ENCODE assay signal across 8 cellular contexts in the genomic region with DNA sequence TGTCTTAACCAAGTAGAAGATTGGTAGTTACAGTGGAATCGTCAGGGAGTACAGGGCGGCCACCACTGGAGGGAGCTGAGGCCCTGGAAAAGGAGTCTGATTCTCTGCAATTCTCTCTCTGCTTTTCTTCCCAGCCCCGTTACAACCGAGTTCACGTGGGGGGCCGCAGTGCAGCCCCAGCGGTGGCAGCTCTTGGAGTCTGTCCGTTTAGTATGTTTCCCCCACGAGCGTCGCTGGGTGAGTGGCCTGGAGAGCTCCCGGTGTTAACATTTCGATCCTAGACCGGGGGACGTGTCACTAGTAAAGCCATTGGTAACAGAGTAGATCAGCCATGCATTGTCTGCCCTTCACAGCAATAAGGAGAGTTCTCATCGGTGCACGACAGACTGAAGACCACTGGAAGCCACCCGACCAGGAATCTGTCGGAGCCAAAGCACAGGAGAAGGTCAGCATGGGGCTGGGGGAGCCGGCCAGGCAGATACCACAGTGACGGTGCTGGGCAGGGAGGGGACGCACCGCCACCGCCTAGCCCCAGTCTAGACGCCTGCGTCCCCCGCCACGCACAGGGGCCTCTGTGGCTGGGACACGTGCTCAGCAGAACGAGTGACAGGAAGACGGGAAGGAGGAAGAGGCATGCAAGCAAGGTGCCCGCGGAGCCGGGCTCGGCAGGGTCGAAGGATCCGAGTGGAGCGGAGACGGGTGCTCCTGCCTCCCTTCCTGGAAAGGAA. TPM values are rescaled to one million over a fixed set of nuclear protein-coding genes. Genes with fewer than 3 reads are reported as not detected.
DNase-seq lines count a peak whose midpoint lies in the region; ATAC-seq and TF ChIP-seq lines count a peak whose summit lies in the region.

No MANE protein-coding gene starts in this region.

- no TSS peak for BruUV-seq in OCI-LY7 (replicated peaks; lab: Mats Ljungman, UMichigan)

- no peaks in the 10 kb centered on the region for H3K9me2 ChIP-seq in OCI-LY7 (ENCODE audit: insufficient read depth, low read length)

- H3K27me3 ChIP-seq in dorsolateral prefrontal cortex, result no peaks in the 10 kb centered on the region

- TF ChIP-seq CTCF in OCI-LY7 (conservative IDR thresholded peaks at IDR 0.05; ENCODE audit: low read length), result peak; percentile 77
- TF ChIP-seq CTCF in dorsolateral prefrontal cortex (IDR thresholded peaks at IDR 0.05 in 54 of 56, conservative IDR thresholded peaks at IDR 0.05 in 2 of 56; ENCODE audit: low read depth in 1 of 56, partially characterized antibody in 56 of 56), result peak in 55 of 56 donors; percentile 35 to 86 (median 70)
- peak; percentile 63 for TF ChIP-seq CTCF in progenitor cell of endocrine pancreas (IDR thresholded peaks at IDR 0.05; ENCODE audit: unreplicated experiment)

- no peak overlapping the region for H3K4me3 ChIP-seq in OCI-LY7 (ENCODE audit: low read depth, low read length, poor library complexity, severe bottlenecking)
- peak overlapping the region in 1 of 59 donors; percentile 15 for H3K4me3 ChIP-seq in dorsolateral prefrontal cortex

- no peaks in the 10 kb centered on the region for H3K27me3 Mint-ChIP-seq in T-helper 1 cell treated with Interleukin-12 subunit alpha and Interleukin-12 subunit beta and Interleukin-4 antibody, amounts not matched to agents 30 μg/mL and 1 μg/mL, for 36 hours (ENCODE audit: low read depth)
- no peaks in the 10 kb centered on the region for H3K27me3 Mint-ChIP-seq in progenitor cell of endocrine pancreas

- H3K9me3 ChIP-seq in OCI-LY7 (ENCODE audit: low read length), result no peaks in the 10 kb centered on the region

- no peaks in the 10 kb centered on the region for H3K79me2 ChIP-seq in OCI-LY7 (ENCODE audit: insufficient read depth, low read depth, low read length)

- ATAC-seq in left lobe of liver (no peak), GM18861 (IDR thresholded peaks at IDR 0.05; ENCODE audit: unreplicated experiment) (no peak)

- no peak overlapping the region for H2AFZ ChIP-seq in OCI-LY7 (ENCODE audit: low read length)

- peak overlapping the region; percentile 64 for H3K27ac Mint-ChIP-seq in T-helper 1 cell treated with Interleukin-12 subunit alpha and Interleukin-12 subunit beta and Interleukin-4 antibody, amounts not matched to agents 30 μg/mL and 1 μg/mL, for 36 hours
- H3K27ac Mint-ChIP-seq in progenitor cell of endocrine pancreas, result peak overlapping the region; percentile 79

- no peaks in the 10 kb centered on the region for H3K4me1 ChIP-seq in OCI-LY7 (ENCODE audit: insufficient read depth, low read length, poor library complexity, severe bottlenecking)

- intact Hi-C loops in OCI-LY7 (cut with micrococcal nuclease; ENCODE audit: unreplicated experiment) (no loop called here), dorsolateral prefrontal cortex (cut with DNase I) (loop anchor here (2.0 to 10.0 kb wide), 4 partner anchors 43 to 170 kb away; a partner anchor contains a TSS)

- no peaks in the 10 kb centered on the region for H4K20me1 ChIP-seq in OCI-LY7 (ENCODE audit: insufficient read depth, low read length)

- H3K4me2 ChIP-seq in OCI-LY7 (ENCODE audit: low read length), result no peak overlapping the region

- peaks cover 73% of the 10 kb centered on the region for H3K36me3 ChIP-seq in OCI-LY7 (ENCODE audit: insufficient read depth, low read length)

- H3K4me1 Mint-ChIP-seq in T-helper 1 cell treated with Interleukin-12 subunit alpha and Interleukin-12 subunit beta and Interleukin-4 antibody, amounts not matched to agents 30 μg/mL and 1 μg/mL, for 36 hours (ENCODE audit: low read depth), result peaks cover 12% of the 10 kb centered on the region
- H3K4me1 Mint-ChIP-seq in progenitor cell of endocrine pancreas (ENCODE audit: low read depth), result no peaks in the 10 kb centered on the region

- CTCF ChIA-PET in OCI-LY7 (lab: Charles Lee; ENCODE audit: unreplicated experiment), result no interaction called here

- no peak overlapping the region for H3K4me3 Mint-ChIP-seq in T-helper 1 cell treated with Interleukin-12 subunit alpha and Interleukin-12 subunit beta and Interleukin-4 antibody, amounts not matched to agents 30 μg/mL and 1 μg/mL, for 36 hours
- H3K4me3 Mint-ChIP-seq in progenitor cell of endocrine pancreas (ENCODE audit: low read depth), result no peak overlapping the region

- no peak for DNase-seq in T-helper 1 cell
- DNase-seq in OCI-LY7 (ENCODE audit: low spot score), result peak; percentile 29
- DNase-seq in dorsolateral prefrontal cortex, result peak in 9 of 10 donors; percentile 53 to 79 (median 72)
- DNase-seq in progenitor cell of endocrine pancreas (ENCODE audit: low spot score, unreplicated experiment), result no peak
- DNase-seq in left lobe of liver (ENCODE audit: low spot score), result no peak
- no peak for DNase-seq in activated gamma-delta T cell treated with Interleukin-2 at 50 U/mL for 16 hours

- POLR2A ChIA-PET in OCI-LY7 (lab: Charles Lee), result no interaction called here

- peaks cover 36% of the 10 kb centered on the region for H3K36me3 Mint-ChIP-seq in T-helper 1 cell treated with Interleukin-12 subunit alpha and Interleukin-12 subunit beta and Interleukin-4 antibody, amounts not matched to agents 30 μg/mL and 1 μg/mL, for 36 hours (ENCODE audit: low read depth)
- H3K36me3 Mint-ChIP-seq in progenitor cell of endocrine pancreas (ENCODE audit: insufficient read depth), result peaks cover 22% of the 10 kb centered on the region

- H3K9me3 Mint-ChIP-seq in T-helper 1 cell treated with Interleukin-12 subunit alpha and Interleukin-12 subunit beta and Interleukin-4 antibody, amounts not matched to agents 30 μg/mL and 1 μg/mL, for 36 hours, result no peaks in the 10 kb centered on the region
- no peaks in the 10 kb centered on the region for H3K9me3 Mint-ChIP-seq in progenitor cell of endocrine pancreas (ENCODE audit: low read depth)

- H3K27ac ChIP-seq in OCI-LY7 (ENCODE audit: low read depth, low read length, poor library complexity, severe bottlenecking) (no peak overlapping the region), dorsolateral prefrontal cortex (peak overlapping the region in 53 of 59 donors; percentile 0 to 90 (median 69))

RNA-seq across cellular contexts. Expression of a gene that starts 15.7 kb away (rescaled TPM):
- 10.1 and 21.6 TPM in 2 replicates for total RNA-seq in OCI-LY7 (2014; rRNA removed; shearing (Covaris generic))
- total RNA-seq in OCI-LY7 (2022) (28.3 and 55.0 TPM in 2 replicates), dorsolateral prefrontal cortex (10 to 100 TPM in 76 of 120 experiments, 1 to 10 TPM in 44; 4.8 to 45.0 (median 12.2) TPM), progenitor cell of endocrine pancreas (5.4 and 5.9 TPM in 2 replicates), left lobe of liver (6.9 TPM)

RNA-seq across cellular contexts. Expression of a gene that starts 28.9 kb away (rescaled TPM):
- total RNA-seq in OCI-LY7 (2014; rRNA removed; shearing (Covaris generic)), result 39.7 and 53.0 TPM in 2 replicates
- total RNA-seq in OCI-LY7 (2022) (170 and 181 TPM in 2 replicates), dorsolateral prefrontal cortex (100 to 1,000 TPM in 117 of 120 experiments, 10 to 100 TPM in 3; 96.2 to 160 (median 125) TPM), progenitor cell of endocrine pancreas (224 and 227 TPM in 2 replicates), left lobe of liver (49.6 TPM)

RNA-seq across cellular contexts. Expression of a gene that starts 31.9 kb away (rescaled TPM):
- total RNA-seq in OCI-LY7 (2014; rRNA removed; shearing (Covaris generic)), result 30.7 and 34.5 TPM in 2 replicates
- 56.1 and 58.7 TPM in 2 replicates for total RNA-seq in OCI-LY7 (2022)
- total RNA-seq in dorsolateral prefrontal cortex, result 100 to 1,000 TPM in 17 of 120 experiments, 10 to 100 TPM in 103; 38.5 to 134 (median 72.6) TPM
- 79.0 and 79.3 TPM in 2 replicates for total RNA-seq in progenitor cell of endocrine pancreas
- total RNA-seq in left lobe of liver, result 32.8 TPM

Comparison
In these comparisons a context has a peak if more than half of its experiments do, and no peak if none do; other contexts are left out.
1. DNase-seq: peak in OCI-LY7 (single experiment) and dorsolateral prefrontal cortex (9 of 10); none in T-helper 1 cell (0 of 5), progenitor cell of endocrine pancreas (single experiment), left lobe of liver (single experiment) and activated gamma-delta T cell treated with Interleukin-2 at 50 U/mL for 16 hours (single experiment).
2. Peak in every context shown above with its lines, with median percentiles within 50 percentile points of each other: CTCF ChIP-seq.